Comparison of ENCODE assay signal across 14 cellular contexts in genomic region chr9:126347093-126347492, GRCh38. TPM values are rescaled to one million over a fixed set of nuclear protein-coding genes. Genes with fewer than 3 reads are reported as not detected.
A peak's percentile ranks its signal among the peaks of the same experiment; 100 is the strongest.
DNase-seq lines count a peak whose midpoint lies in the region; ATAC-seq and TF ChIP-seq lines count a peak whose summit lies in the region.
"Had no signal": no experiment of that assay in that cellular context is flagged by ENCODE, and none has a peak within 500 bp of the region (broad histone marks: within the 10 kb centered on the region; RNA-seq: fewer than 3 reads in every experiment).

No MANE protein-coding gene starts in this region.

- peaks cover 4% of the 10 kb centered on the region for H3K9me3 Mint-ChIP-seq in central memory CD8-positive, alpha-beta T cell
- H3K9me3 Mint-ChIP-seq in mesothelial cell of epicardium, result peaks cover 16% of the 10 kb centered on the region

- TF ChIP-seq CTCF in mesothelial cell of epicardium (IDR thresholded peaks at IDR 0.05; ENCODE audit: unreplicated experiment) (no peak), tibial nerve (IDR thresholded peaks at IDR 0.05) (no peak)

- WGBS in tibial nerve, 2 donors, result 41% methylated on average over 5 of the region's 5 CpGs

- peak overlapping the region in 3 of 4 donors; percentile 48 to 81 (median 73) for H3K27ac ChIP-seq in tibial nerve

- peaks cover 51% of the 10 kb centered on the region for H3K4me1 Mint-ChIP-seq in central memory CD8-positive, alpha-beta T cell
- H3K4me1 Mint-ChIP-seq in mesothelial cell of epicardium, result peaks cover 28% of the 10 kb centered on the region

- H3K4me1 ChIP-seq in tibial nerve, result peaks cover 0 to 54% (median 21%) of the 10 kb centered on the region in 4 donors

- no peaks in the 10 kb centered on the region for H3K27me3 ChIP-seq in tibial nerve
- H3K27me3 ChIP-seq: esophagus muscularis mucosa had no signal

- no peak overlapping the region for H3K4me3 ChIP-seq in tibial nerve
- H3K4me3 ChIP-seq: esophagus muscularis mucosa had no signal

- peaks cover 25% of the 10 kb centered on the region for H3K36me3 Mint-ChIP-seq in central memory CD8-positive, alpha-beta T cell (ENCODE audit: insufficient read depth)
- H3K36me3 Mint-ChIP-seq in mesothelial cell of epicardium, result peaks cover 41% of the 10 kb centered on the region

- ATAC-seq in central memory CD8-positive, alpha-beta T cell (replicated peaks; ENCODE audit: extremely low read depth, poor library complexity, severe bottlenecking), result no peak

- H3K27ac Mint-ChIP-seq in central memory CD8-positive, alpha-beta T cell (ENCODE audit: low read depth), result peak overlapping the region; percentile 11
- H3K27ac Mint-ChIP-seq in mesothelial cell of epicardium, result peak overlapping the region; percentile 54

- H3K27me3 Mint-ChIP-seq in central memory CD8-positive, alpha-beta T cell, result no peaks in the 10 kb centered on the region
- H3K27me3 Mint-ChIP-seq in mesothelial cell of epicardium (ENCODE audit: low read depth), result no peaks in the 10 kb centered on the region

- TF ChIP-seq POLR2A in tibial nerve (IDR thresholded peaks at IDR 0.05), result no peak

- H3K4me3 Mint-ChIP-seq in central memory CD8-positive, alpha-beta T cell, result no peak overlapping the region
- no peak overlapping the region for H3K4me3 Mint-ChIP-seq in mesothelial cell of epicardium
- H3K4me3 Mint-ChIP-seq: CD8-positive, alpha-beta memory T cell had no signal

- peaks cover 0 to 9% (median 0%) of the 10 kb centered on the region in 4 donors for H3K9me3 ChIP-seq in tibial nerve

- peaks cover 0 to 28% (median 0%) of the 10 kb centered on the region in 3 donors for H3K36me3 ChIP-seq in tibial nerve

- TF ChIP-seq EP300 in tibial nerve (IDR thresholded peaks at IDR 0.05), result no peak

- DNase-seq in NOMO-1 treated with DMSO at 0.1 percent for 48 hours (lab: John Stamatoyannopoulos, UW; ENCODE audit: unreplicated experiment), result peak; percentile 25
- DNase-seq in central memory CD8-positive, alpha-beta T cell (ENCODE audit: low spot score in 2 of 2), result no peak
- DNase-seq in mesothelial cell of epicardium (ENCODE audit: low spot score in 2 of 2, unreplicated experiment in 2 of 2), result no peak
- no peak for DNase-seq in tibial nerve (ENCODE audit: low spot score in 2 of 2)
- DNase-seq in kidney tubule cell (ENCODE audit: low spot score), result no peak
- no peak for DNase-seq in GDM1 (lab: John Stamatoyannopoulos, UW)
- no peak for DNase-seq in AML-193 (lab: John Stamatoyannopoulos, UW)
- DNase-seq: activated CD4-positive, alpha-beta T cell treated with anti-CD3 and anti-CD28 coated beads, Interleukin-2, amount 50 U/mL, for 4 hours; activated T-cell treated with anti-CD3 and anti-CD28 coated beads, Interleukin-2, amount 50 U/mL, for 48 hours; CD8-positive, alpha-beta memory T cell; IMR-90; NCI-H1694 treated with DMSO at 0.1 percent for 48 hours; SHP77 had no signal

RNA-seq across cellular contexts. Expression of gene MVB12B, which starts 20.5 kb away (rescaled TPM):
- total RNA-seq in mesothelial cell of epicardium (38.0 to 43.7 TPM (median 42.0 TPM) in 3 replicates), tibial nerve (10 to 100 TPM; 27.2 to 36.9 (median 33.2) TPM)
